In the genomic region with DNA sequence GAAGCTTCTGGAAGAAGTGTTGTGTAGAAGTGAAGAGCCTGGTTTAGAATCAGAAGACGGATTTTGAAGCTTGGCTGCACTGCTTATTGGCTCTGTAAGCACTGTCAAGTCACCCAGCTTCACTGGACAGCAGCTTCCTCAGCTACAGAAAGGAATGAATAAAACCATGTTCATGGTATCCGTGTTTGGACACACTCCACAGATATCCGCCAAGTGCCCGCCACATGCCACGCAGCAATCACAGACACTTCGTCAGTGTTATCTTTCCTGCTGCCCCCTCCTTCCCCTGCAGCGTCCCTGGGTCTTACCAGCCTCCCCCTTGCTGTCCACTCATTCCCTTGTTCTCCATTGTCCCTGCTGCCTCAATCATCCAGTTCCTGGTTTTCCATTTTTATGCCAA, we compare ENCODE assay signal across 23 cellular contexts.
DNase-seq lines count a peak whose midpoint lies in the region; ATAC-seq and TF ChIP-seq lines count a peak whose summit lies in the region.
"Had no signal": no experiment of that assay in that cellular context is flagged by ENCODE, and none has a peak within 500 bp of the region (broad histone marks: within the 10 kb centered on the region; RNA-seq: fewer than 3 reads in every experiment).

No MANE protein-coding gene starts in this region.

- H3K9me3 Mint-ChIP-seq in brain = peaks cover 0 to 3% (median 0%) of the 10 kb centered on the region in 5 experiments
- H3K9me3 Mint-ChIP-seq in neural crest cell = no peaks in the 10 kb centered on the region
- H3K9me3 Mint-ChIP-seq in WTC11 = peaks cover 11% of the 10 kb centered on the region
- no peaks in the 10 kb centered on the region for H3K9me3 Mint-ChIP-seq in Calu3 (ENCODE audit: low read depth, unreplicated experiment)
- H3K9me3 Mint-ChIP-seq: CD4-positive, alpha-beta T cell; CD8-positive, alpha-beta memory T cell had no signal

- CTCF ChIA-PET in WTC11 (lab: Charles Lee) = no interaction called here
- CTCF ChIA-PET in Calu3 (lab: Charles Lee) = interaction anchor here (0.8 kb wide), 1 partner anchor 13 kb away, joined by 3 read pairs; no protein-coding TSS in a partner anchor

- H3K27me3 Mint-ChIP-seq in brain (peaks cover 3% of the 10 kb centered on the region), neural crest cell (ENCODE audit: low read depth) (no peaks in the 10 kb centered on the region), WTC11 (ENCODE audit: low read depth) (peaks cover 24% of the 10 kb centered on the region), Calu3 (ENCODE audit: unreplicated experiment) (peaks cover 90% of the 10 kb centered on the region)

- peaks cover 47% of the 10 kb centered on the region for H3K4me1 Mint-ChIP-seq in brain
- peaks cover 20% of the 10 kb centered on the region for H3K4me1 Mint-ChIP-seq in neural crest cell
- peaks cover 3% of the 10 kb centered on the region; the same call in 1 of the 2 replicates for H3K4me1 Mint-ChIP-seq in WTC11
- no peaks in the 10 kb centered on the region for H3K4me1 Mint-ChIP-seq in Calu3 (ENCODE audit: low read depth, unreplicated experiment)
- H3K4me1 Mint-ChIP-seq: CD14-positive monocyte; CD8-positive, alpha-beta memory T cell had no signal

- no peaks in the 10 kb centered on the region for H3K36me3 ChIP-seq in left ventricle myocardium inferior
- H3K36me3 ChIP-seq: BE2C; BLaER1 treated with 17β-estradiol and CSF1 and Interleukin-3, amounts not matched to agents 10 nM and 100 nM; HAP-1 had no signal

- no peaks in the 10 kb centered on the region for H3K27me3 ChIP-seq in left ventricle myocardium inferior (ENCODE audit: low read depth)
- H3K27me3 ChIP-seq: BE2C; BLaER1 treated with 17β-estradiol and CSF1 and Interleukin-3, amounts not matched to agents 10 nM and 100 nM had no signal

- no peak for DNase-seq in Right ventricle myocardium superior
- no peak for DNase-seq in left ventricle myocardium inferior
- no peak for DNase-seq in left ventricle myocardium superior
- DNase-seq in neural crest cell (ENCODE audit: low read depth, low spot score) = no peak
- DNase-seq in WTC11 (ENCODE audit: low spot score) = no peak
- DNase-seq in stimulated activated naive CD4-positive, alpha-beta T cell (lab: John Stamatoyannopoulos, UW) = no peak
- no peak for DNase-seq in Calu3
- DNase-seq: 8988T; ACHN; AML-193; BE2C; CD4-positive, alpha-beta T cell; CD8-positive, alpha-beta memory T cell; DMS53; DMS79 treated with DMSO at 0.1 percent for 48 hours; GF-D8; GOT3; HFFc6 had no signal

- TF ChIP-seq CTCF in left ventricle myocardium inferior (IDR thresholded peaks at IDR 0.05; ENCODE audit: borderline replicate concordance) = no peak
- no peak for TF ChIP-seq CTCF in brain (conservative IDR thresholded peaks at IDR 0.05)
- no peak for TF ChIP-seq CTCF in neural crest cell (conservative IDR thresholded peaks at IDR 0.05)
- TF ChIP-seq CTCF in WTC11 (IDR thresholded peaks at IDR 0.05) = no peak
- no peak for TF ChIP-seq CTCF in Calu3 (IDR thresholded peaks at IDR 0.05; ENCODE audit: unreplicated experiment)

- H3K9me3 ChIP-seq in left ventricle myocardium inferior (replicated peaks) = no peaks in the 10 kb centered on the region
- H3K9me3 ChIP-seq: A549; BE2C; BLaER1 treated with 17β-estradiol and CSF1 and Interleukin-3, amounts not matched to agents 10 nM and 100 nM; HAP-1 had no signal

- no peak overlapping the region for H3K27ac ChIP-seq in left ventricle myocardium inferior (replicated peaks)
- H3K27ac ChIP-seq: A549; BLaER1 treated with 17β-estradiol and CSF1 and Interleukin-3, amounts not matched to agents 10 nM and 100 nM had no signal

- H3K27ac Mint-ChIP-seq in brain = peak overlapping the region in 4 of 5 experiments; percentile 26 to 35 (median 34)
- peak overlapping the region; percentile 14 for H3K27ac Mint-ChIP-seq in neural crest cell (ENCODE audit: unreplicated experiment)
- no peak overlapping the region for H3K27ac Mint-ChIP-seq in WTC11
- H3K27ac Mint-ChIP-seq in Calu3 (ENCODE audit: unreplicated experiment) = no peak overlapping the region
- H3K27ac Mint-ChIP-seq: CD14-positive monocyte; CD4-positive, alpha-beta T cell; CD8-positive, alpha-beta memory T cell; HFFc6 had no signal

- no TSS peak for BruUV-seq in Calu3 (replicated peaks; lab: Mats Ljungman, UMichigan)

- POLR2A ChIA-PET in WTC11 (lab: Charles Lee) = no interaction called here

- H3K36me3 Mint-ChIP-seq in brain (no peaks in the 10 kb centered on the region), neural crest cell (ENCODE audit: low read depth) (no peaks in the 10 kb centered on the region), WTC11 (no peaks in the 10 kb centered on the region), Calu3 (ENCODE audit: insufficient read depth, unreplicated experiment) (no peaks in the 10 kb centered on the region)
- H3K36me3 Mint-ChIP-seq: CD14-positive monocyte; CD8-positive, alpha-beta memory T cell had no signal

- ATAC-seq in Right ventricle myocardium superior (ENCODE audit: poor library complexity) = peak; percentile 58
- ATAC-seq in left ventricle myocardium superior = peak; percentile 74
- no peak for ATAC-seq in WTC11
- ATAC-seq: A549 had no signal

- no peak overlapping the region for H3K4me3 Mint-ChIP-seq in brain
- no peak overlapping the region for H3K4me3 Mint-ChIP-seq in neural crest cell
- H3K4me3 Mint-ChIP-seq in WTC11 = no peak overlapping the region
- no peak overlapping the region for H3K4me3 Mint-ChIP-seq in Calu3 (ENCODE audit: low read depth, unreplicated experiment)
- H3K4me3 Mint-ChIP-seq: CD14-positive monocyte; CD4-positive, alpha-beta T cell; CD8-positive, alpha-beta memory T cell; HFFc6 had no signal

- H3K4me1 ChIP-seq in left ventricle myocardium inferior = peaks cover 11% of the 10 kb centered on the region
- H3K4me1 ChIP-seq: A549, BE2C, HAP-1 had no signal

- H3K4me3 ChIP-seq in left ventricle myocardium inferior = no peak overlapping the region
- H3K4me3 ChIP-seq: A549; BLaER1 treated with 17β-estradiol and CSF1 and Interleukin-3, amounts not matched to agents 10 nM and 100 nM; HAP-1 had no signal

- intact Hi-C loops in Right ventricle myocardium superior (cut with DNase I) = no loop called here
- intact Hi-C loops in left ventricle myocardium inferior (cut with micrococcal nuclease) = no loop called here
- intact Hi-C loops in left ventricle myocardium superior (cut with micrococcal nuclease) = no loop called here
- intact Hi-C loops in Calu3 (cut with micrococcal nuclease; ENCODE audit: unreplicated experiment) = no loop called here

TF ChIP-seq in WTC11, 78 proteins besides CTCF, POLR2A, EP300 and RAD21:
- TF ChIP-seq, protein P1, sequence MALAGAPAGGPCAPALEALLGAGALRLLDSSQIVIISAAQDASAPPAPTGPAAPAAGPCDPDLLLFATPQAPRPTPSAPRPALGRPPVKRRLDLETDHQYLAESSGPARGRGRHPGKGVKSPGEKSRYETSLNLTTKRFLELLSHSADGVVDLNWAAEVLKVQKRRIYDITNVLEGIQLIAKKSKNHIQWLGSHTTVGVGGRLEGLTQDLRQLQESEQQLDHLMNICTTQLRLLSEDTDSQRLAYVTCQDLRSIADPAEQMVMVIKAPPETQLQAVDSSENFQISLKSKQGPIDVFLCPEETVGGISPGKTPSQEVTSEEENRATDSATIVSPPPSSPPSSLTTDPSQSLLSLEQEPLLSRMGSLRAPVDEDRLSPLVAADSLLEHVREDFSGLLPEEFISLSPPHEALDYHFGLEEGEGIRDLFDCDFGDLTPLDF (CRISPR knock-in tag; IDR thresholded peaks at IDR 0.05) = no peak

Comparison
In these comparisons a context has a peak if more than half of its experiments do, and no peak if none do; other contexts are left out.
1. H3K27ac Mint-ChIP-seq: peak in brain (4 of 5) and neural crest cell (single experiment); none in WTC11 (single experiment) and Calu3 (single experiment).